ENCODE assay signal across 1 cellular context in the genomic region with DNA sequence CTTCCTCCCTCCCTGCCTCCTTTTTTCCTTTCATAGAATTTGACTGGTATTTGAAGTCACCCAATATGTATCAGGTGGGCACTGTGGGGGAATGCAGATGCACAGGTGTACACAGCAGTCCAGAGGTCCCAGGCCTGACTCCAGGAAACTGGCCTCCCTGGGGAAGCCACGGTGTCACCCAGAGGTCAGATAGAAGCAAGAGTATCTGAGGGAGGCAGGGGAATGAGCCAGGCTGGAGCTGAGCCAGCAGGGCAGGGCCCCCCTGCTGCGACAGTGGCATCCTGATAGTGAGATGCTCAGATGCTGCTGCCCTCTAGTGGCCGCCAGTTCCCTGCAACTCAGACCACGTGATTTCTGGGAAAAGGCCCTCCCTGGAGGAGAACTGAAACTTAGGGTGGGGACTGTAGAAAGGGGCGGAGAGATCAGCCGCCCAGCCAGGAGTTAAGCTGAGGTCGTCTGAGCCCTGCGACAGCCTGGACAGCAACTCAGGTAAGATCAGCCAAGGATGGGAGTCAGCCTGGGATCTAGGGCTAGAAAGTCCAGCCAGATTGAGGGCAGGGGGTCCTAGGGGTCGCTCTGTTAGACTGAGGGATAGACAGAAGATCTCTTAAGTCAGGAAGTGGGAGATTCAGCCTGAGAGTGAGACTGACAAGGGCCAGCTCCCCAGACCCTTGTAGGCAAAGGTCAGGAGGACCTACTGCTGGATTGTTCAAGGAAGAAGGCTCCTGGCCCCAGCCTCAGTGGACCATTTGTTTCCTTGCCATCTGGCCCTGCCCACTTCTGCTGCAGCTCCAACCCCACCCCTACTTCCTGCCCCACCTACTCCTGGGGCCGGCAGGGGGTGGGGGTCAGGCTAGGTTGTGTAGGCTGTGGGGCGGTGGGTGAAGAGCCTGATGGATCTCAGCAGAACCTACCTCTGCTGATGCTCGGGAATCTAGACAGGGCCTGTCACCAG.
TF ChIP-seq lines count a peak whose summit lies in the region.

A gene with protein sequence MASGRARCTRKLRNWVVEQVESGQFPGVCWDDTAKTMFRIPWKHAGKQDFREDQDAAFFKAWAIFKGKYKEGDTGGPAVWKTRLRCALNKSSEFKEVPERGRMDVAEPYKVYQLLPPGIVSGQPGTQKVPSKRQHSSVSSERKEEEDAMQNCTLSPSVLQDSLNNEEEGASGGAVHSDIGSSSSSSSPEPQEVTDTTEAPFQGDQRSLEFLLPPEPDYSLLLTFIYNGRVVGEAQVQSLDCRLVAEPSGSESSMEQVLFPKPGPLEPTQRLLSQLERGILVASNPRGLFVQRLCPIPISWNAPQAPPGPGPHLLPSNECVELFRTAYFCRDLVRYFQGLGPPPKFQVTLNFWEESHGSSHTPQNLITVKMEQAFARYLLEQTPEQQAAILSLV (plus strand): TSS at position 416 of the 955 bp plus-strand sequence. CDS start 880 bp downstream, outside the sequence.

TF ChIP-seq in HepG2, 621 proteins besides CTCF, POLR2A, EP300 and RAD21 (continued from another document and continues in another):
- TF ChIP-seq LCORL (IDR thresholded peaks at IDR 0.05), result no peak; the same call in 1 of the 2 replicates
- peak; percentile 99 for TF ChIP-seq LCORL (CRISPR knock-in tag; IDR thresholded peaks at IDR 0.05)
- TF ChIP-seq TRIM24 (CRISPR knock-in tag; IDR thresholded peaks at IDR 0.05), result no peak
- no peak; the same call in 1 of the 2 replicates for TF ChIP-seq DR1 (CRISPR knock-in tag; IDR thresholded peaks at IDR 0.05)
- TF ChIP-seq, protein P1, sequence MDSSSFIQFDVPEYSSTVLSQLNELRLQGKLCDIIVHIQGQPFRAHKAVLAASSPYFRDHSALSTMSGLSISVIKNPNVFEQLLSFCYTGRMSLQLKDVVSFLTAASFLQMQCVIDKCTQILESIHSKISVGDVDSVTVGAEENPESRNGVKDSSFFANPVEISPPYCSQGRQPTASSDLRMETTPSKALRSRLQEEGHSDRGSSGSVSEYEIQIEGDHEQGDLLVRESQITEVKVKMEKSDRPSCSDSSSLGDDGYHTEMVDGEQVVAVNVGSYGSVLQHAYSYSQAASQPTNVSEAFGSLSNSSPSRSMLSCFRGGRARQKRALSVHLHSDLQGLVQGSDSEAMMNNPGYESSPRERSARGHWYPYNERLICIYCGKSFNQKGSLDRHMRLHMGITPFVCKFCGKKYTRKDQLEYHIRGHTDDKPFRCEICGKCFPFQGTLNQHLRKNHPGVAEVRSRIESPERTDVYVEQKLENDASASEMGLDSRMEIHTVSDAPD (CRISPR knock-in tag; IDR thresholded peaks at IDR 0.05), result peak; percentile 69; the same call in 1 of the 2 replicates
- TF ChIP-seq ARID2 (CRISPR knock-in tag; IDR thresholded peaks at IDR 0.05; ENCODE audit: borderline replicate concordance), result peak; percentile 82
- TF ChIP-seq SYNCRIP (IDR thresholded peaks at IDR 0.05; ENCODE audit: insufficient read depth, low read depth, low read length), result no peak
- TF ChIP-seq, protein P2, sequence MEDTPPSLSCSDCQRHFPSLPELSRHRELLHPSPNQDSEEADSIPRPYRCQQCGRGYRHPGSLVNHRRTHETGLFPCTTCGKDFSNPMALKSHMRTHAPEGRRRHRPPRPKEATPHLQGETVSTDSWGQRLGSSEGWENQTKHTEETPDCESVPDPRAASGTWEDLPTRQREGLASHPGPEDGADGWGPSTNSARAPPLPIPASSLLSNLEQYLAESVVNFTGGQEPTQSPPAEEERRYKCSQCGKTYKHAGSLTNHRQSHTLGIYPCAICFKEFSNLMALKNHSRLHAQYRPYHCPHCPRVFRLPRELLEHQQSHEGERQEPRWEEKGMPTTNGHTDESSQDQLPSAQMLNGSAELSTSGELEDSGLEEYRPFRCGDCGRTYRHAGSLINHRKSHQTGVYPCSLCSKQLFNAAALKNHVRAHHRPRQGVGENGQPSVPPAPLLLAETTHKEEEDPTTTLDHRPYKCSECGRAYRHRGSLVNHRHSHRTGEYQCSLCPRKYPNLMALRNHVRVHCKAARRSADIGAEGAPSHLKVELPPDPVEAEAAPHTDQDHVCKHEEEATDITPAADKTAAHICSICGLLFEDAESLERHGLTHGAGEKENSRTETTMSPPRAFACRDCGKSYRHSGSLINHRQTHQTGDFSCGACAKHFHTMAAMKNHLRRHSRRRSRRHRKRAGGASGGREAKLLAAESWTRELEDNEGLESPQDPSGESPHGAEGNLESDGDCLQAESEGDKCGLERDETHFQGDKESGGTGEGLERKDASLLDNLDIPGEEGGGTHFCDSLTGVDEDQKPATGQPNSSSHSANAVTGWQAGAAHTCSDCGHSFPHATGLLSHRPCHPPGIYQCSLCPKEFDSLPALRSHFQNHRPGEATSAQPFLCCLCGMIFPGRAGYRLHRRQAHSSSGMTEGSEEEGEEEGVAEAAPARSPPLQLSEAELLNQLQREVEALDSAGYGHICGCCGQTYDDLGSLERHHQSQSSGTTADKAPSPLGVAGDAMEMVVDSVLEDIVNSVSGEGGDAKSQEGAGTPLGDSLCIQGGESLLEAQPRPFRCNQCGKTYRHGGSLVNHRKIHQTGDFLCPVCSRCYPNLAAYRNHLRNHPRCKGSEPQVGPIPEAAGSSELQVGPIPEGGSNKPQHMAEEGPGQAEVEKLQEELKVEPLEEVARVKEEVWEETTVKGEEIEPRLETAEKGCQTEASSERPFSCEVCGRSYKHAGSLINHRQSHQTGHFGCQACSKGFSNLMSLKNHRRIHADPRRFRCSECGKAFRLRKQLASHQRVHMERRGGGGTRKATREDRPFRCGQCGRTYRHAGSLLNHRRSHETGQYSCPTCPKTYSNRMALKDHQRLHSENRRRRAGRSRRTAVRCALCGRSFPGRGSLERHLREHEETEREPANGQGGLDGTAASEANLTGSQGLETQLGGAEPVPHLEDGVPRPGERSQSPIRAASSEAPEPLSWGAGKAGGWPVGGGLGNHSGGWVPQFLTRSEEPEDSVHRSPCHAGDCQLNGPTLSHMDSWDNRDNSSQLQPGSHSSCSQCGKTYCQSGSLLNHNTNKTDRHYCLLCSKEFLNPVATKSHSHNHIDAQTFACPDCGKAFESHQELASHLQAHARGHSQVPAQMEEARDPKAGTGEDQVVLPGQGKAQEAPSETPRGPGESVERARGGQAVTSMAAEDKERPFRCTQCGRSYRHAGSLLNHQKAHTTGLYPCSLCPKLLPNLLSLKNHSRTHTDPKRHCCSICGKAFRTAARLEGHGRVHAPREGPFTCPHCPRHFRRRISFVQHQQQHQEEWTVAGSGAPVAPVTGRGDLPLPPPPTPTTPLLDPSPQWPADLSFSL (CRISPR knock-in tag; IDR thresholded peaks at IDR 0.05), result no peak
- TF ChIP-seq, protein P3, sequence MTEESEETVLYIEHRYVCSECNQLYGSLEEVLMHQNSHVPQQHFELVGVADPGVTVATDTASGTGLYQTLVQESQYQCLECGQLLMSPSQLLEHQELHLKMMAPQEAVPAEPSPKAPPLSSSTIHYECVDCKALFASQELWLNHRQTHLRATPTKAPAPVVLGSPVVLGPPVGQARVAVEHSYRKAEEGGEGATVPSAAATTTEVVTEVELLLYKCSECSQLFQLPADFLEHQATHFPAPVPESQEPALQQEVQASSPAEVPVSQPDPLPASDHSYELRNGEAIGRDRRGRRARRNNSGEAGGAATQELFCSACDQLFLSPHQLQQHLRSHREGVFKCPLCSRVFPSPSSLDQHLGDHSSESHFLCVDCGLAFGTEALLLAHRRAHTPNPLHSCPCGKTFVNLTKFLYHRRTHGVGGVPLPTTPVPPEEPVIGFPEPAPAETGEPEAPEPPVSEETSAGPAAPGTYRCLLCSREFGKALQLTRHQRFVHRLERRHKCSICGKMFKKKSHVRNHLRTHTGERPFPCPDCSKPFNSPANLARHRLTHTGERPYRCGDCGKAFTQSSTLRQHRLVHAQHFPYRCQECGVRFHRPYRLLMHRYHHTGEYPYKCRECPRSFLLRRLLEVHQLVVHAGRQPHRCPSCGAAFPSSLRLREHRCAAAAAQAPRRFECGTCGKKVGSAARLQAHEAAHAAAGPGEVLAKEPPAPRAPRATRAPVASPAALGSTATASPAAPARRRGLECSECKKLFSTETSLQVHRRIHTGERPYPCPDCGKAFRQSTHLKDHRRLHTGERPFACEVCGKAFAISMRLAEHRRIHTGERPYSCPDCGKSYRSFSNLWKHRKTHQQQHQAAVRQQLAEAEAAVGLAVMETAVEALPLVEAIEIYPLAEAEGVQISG (CRISPR knock-in tag; IDR thresholded peaks at IDR 0.05), result peak; percentile 96
- TF ChIP-seq ZNF766 (CRISPR knock-in tag; IDR thresholded peaks at IDR 0.05; ENCODE audit: borderline replicate concordance), result peak; percentile 93
- peak; percentile 100 for TF ChIP-seq ZFP36L1 (CRISPR knock-in tag; IDR thresholded peaks at IDR 0.05)
- peak; percentile 43 to 51; a peak in 3 of 4 replicates for TF ChIP-seq MAFK (conservative IDR thresholded peaks at IDR 0.05 in 1 of 2, IDR thresholded peaks at IDR 0.05 in 1 of 2; ENCODE audit: low read length in 2 of 2)
- TF ChIP-seq EZH2 (conservative IDR thresholded peaks at IDR 0.05; ENCODE audit: low read depth, low read length), result no peak
- TF ChIP-seq ZBTB7A (CRISPR knock-in tag; IDR thresholded peaks at IDR 0.05), result peak; percentile 62; the same call in 1 of the 2 replicates
- TF ChIP-seq, protein P4, sequence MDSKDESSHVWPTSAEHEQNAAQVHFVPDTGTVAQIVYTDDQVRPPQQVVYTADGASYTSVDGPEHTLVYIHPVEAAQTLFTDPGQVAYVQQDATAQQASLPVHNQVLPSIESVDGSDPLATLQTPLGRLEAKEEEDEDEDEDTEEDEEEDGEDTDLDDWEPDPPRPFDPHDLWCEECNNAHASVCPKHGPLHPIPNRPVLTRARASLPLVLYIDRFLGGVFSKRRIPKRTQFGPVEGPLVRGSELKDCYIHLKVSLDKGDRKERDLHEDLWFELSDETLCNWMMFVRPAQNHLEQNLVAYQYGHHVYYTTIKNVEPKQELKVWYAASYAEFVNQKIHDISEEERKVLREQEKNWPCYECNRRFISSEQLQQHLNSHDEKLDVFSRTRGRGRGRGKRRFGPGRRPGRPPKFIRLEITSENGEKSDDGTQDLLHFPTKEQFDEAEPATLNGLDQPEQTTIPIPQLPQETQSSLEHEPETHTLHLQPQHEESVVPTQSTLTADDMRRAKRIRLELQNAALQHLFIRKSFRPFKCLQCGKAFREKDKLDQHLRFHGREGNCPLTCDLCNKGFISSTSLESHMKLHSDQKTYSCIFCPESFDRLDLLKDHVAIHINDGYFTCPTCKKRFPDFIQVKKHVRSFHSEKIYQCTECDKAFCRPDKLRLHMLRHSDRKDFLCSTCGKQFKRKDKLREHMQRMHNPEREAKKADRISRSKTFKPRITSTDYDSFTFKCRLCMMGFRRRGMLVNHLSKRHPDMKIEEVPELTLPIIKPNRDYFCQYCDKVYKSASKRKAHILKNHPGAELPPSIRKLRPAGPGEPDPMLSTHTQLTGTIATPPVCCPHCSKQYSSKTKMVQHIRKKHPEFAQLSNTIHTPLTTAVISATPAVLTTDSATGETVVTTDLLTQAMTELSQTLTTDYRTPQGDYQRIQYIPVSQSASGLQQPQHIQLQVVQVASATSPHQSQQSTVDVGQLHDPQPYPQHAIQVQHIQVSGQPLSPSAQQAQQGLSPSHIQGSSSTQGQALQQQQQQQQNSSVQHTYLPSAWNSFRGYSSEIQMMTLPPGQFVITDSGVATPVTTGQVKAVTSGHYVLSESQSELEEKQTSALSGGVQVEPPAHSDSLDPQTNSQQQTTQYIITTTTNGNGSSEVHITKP (CRISPR knock-in tag; IDR thresholded peaks at IDR 0.05; ENCODE audit: low read depth), result peak; percentile 93
- TF ChIP-seq HMGA1 (CRISPR knock-in tag; conservative IDR thresholded peaks at IDR 0.05), result no peak
- TF ChIP-seq, protein P5, sequence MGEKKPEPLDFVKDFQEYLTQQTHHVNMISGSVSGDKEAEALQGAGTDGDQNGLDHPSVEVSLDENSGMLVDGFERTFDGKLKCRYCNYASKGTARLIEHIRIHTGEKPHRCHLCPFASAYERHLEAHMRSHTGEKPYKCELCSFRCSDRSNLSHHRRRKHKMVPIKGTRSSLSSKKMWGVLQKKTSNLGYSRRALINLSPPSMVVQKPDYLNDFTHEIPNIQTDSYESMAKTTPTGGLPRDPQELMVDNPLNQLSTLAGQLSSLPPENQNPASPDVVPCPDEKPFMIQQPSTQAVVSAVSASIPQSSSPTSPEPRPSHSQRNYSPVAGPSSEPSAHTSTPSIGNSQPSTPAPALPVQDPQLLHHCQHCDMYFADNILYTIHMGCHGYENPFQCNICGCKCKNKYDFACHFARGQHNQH (CRISPR knock-in tag; IDR thresholded peaks at IDR 0.05), result peak; percentile 100
- TF ChIP-seq ZNF792 (CRISPR knock-in tag; IDR thresholded peaks at IDR 0.05), result peak; percentile 100
